ENCODE assay signal across 1 cellular context in the genomic region with DNA sequence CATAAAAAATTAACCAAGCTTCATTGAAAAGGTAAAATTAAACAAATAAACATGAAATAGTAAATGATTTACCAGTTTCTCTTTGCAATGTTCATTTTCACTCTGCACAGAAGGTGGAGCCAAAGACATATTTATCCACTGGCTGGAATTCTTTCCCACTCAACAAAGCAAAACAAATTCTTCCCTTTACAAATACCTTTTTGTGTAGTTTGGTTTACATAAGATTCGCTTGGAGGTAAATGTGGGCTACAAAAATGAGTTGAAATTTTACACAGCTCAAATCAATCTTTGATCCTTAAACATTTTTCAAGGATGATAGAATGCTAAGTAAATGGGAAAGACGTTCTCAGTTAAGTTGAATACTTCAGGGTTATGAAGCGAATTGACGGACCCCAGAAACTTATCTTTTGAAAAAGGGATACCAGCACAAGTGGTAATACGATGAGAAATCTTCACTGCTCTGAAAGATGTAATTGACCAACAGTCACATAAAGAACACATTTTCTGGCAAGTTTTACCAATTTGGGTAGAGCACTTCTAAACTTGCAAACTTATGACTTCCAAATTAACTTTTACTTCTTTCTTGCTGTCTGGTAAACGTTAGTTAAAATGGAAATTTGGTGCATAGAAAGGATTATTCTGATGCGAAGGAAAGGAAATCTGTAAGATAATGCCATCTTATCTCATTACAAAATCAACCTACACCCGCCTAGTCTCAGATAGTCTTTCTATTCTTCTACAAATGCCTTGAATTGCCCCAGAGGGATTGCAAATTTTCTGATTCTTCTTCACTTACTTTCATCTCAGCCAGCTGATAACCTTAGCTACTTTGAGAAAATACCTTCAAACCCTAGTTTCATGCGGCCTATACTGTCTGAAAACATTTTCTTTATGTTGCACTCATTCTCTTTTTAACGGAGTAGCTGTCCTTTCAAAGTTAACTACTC.
TF ChIP-seq lines count a peak whose summit lies in the region.

No MANE protein-coding gene starts in this region.

TF ChIP-seq in SK-N-SH treated with all-trans-retinoic acid at 6 μM for 48 hours, 23 proteins besides CTCF, POLR2A, EP300 and RAD21 (continued from another document):
- TF ChIP-seq, protein P1, sequence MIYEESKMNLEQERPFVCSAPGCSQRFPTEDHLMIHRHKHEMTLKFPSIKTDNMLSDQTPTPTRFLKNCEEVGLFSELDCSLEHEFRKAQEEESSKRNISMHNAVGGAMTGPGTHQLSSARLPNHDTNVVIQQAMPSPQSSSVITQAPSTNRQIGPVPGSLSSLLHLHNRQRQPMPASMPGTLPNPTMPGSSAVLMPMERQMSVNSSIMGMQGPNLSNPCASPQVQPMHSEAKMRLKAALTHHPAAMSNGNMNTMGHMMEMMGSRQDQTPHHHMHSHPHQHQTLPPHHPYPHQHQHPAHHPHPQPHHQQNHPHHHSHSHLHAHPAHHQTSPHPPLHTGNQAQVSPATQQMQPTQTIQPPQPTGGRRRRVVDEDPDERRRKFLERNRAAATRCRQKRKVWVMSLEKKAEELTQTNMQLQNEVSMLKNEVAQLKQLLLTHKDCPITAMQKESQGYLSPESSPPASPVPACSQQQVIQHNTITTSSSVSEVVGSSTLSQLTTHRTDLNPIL (CRISPR knock-in tag; IDR thresholded peaks at IDR 0.05; ENCODE audit: low read depth) = no peak
- TF ChIP-seq ZNF70 (CRISPR knock-in tag; IDR thresholded peaks at IDR 0.05) (no peak), RARB (CRISPR knock-in tag; IDR thresholded peaks at IDR 0.05) (no peak), ZNF565 (CRISPR knock-in tag; conservative IDR thresholded peaks at IDR 0.05; ENCODE audit: low read depth) (no peak)
